Comparison of ENCODE assay signal across 9 cellular contexts in genomic region chr4:123478859-123479345, GRCh38.
A peak's percentile ranks its signal among the peaks of the same experiment; 100 is the strongest.
DNase-seq lines count a peak whose midpoint lies in the region; ATAC-seq and TF ChIP-seq lines count a peak whose summit lies in the region.
"Had no signal": no experiment of that assay in that cellular context is flagged by ENCODE, and none has a peak within 500 bp of the region (broad histone marks: within the 10 kb centered on the region; RNA-seq: fewer than 3 reads in every experiment).

No MANE protein-coding gene starts in this region.

- intact Hi-C loops in Caco-2 (cut with micrococcal nuclease; ENCODE audit: unreplicated experiment) = loop anchor here (1.0 to 2.0 kb wide), 12 partner anchors 26 to 540 kb away; no protein-coding TSS in a partner anchor

- DNase-seq in Caco-2 (peak; percentile 95 to 98), NB4 (ENCODE audit: low read depth) (peak; percentile 49), ecto neural progenitor cell (ENCODE audit: low spot score) (peak; percentile 51), nephron progenitor cell (peak; percentile 57), germinal center (ENCODE audit: low spot score) (no peak), substantia nigra (lab: John Stamatoyannopoulos, UW) (no peak), HUDEP-2 (lab: John Stamatoyannopoulos, UW; ENCODE audit: unreplicated experiment in 76 of 76) (no peak)
- DNase-seq: activated gamma-delta T cell had no signal

- H3K4me3 ChIP-seq in Caco-2 (ENCODE audit: low read depth, low read length) (no peak overlapping the region), NB4 (ENCODE audit: low read depth, low read length) (no peak overlapping the region)

- H3K4me1 ChIP-seq in Caco-2 = peaks cover 48% of the 10 kb centered on the region

- no peaks in the 10 kb centered on the region for H3K27me3 Mint-ChIP-seq in Caco-2 (ENCODE audit: insufficient read depth, unreplicated experiment)
- no peaks in the 10 kb centered on the region for H3K27me3 Mint-ChIP-seq in nephron progenitor cell (ENCODE audit: low read depth, poor library complexity)

- TF ChIP-seq POLR2A in NB4 (IDR thresholded peaks at IDR 0.05; ENCODE audit: extremely low read depth, insufficient read length) = no peak

- ATAC-seq in GM21390 (IDR thresholded peaks at IDR 0.05; ENCODE audit: unreplicated experiment) = no peak

- CTCF ChIA-PET in Caco-2 (lab: Charles Lee) = interaction anchor here (1.4 kb wide), 1 partner anchor 67 kb away, joined by 3 read pairs; no protein-coding TSS in a partner anchor

- H3K27ac Mint-ChIP-seq in Caco-2 (ENCODE audit: unreplicated experiment) (peak overlapping the region; percentile 97), nephron progenitor cell (peak overlapping the region; percentile 94)

- POLR2A ChIA-PET in Caco-2 (lab: Charles Lee) = interaction anchor here (0.6 to 2.2 kb wide), 8 partner anchors 16 to 556 kb away, joined by 3 to 8 read pairs (median 4); a partner anchor contains a TSS

- H3K9me3 Mint-ChIP-seq in Caco-2 (ENCODE audit: unreplicated experiment) (no peaks in the 10 kb centered on the region), nephron progenitor cell (no peaks in the 10 kb centered on the region)

- no peaks in the 10 kb centered on the region for H3K36me3 ChIP-seq in Caco-2 (ENCODE audit: control insufficient read depth, insufficient read depth, low read length)

- H3K9me3 ChIP-seq in Caco-2 = no peaks in the 10 kb centered on the region

- TF ChIP-seq CTCF in Caco-2 (IDR thresholded peaks at IDR 0.05; ENCODE audit: insufficient read depth in 1 of 2, low read depth in 1 of 2, low read length in 1 of 2, severe bottlenecking in 1 of 2, unreplicated experiment in 1 of 2) = no peak
- no peak for TF ChIP-seq CTCF in NB4 (IDR thresholded peaks at IDR 0.05; ENCODE audit: low read depth, low read length)
- no peak for TF ChIP-seq CTCF in nephron progenitor cell (IDR thresholded peaks at IDR 0.05)

- H3K4me1 Mint-ChIP-seq in Caco-2 (ENCODE audit: low read depth, unreplicated experiment) (peaks cover 50% of the 10 kb centered on the region), nephron progenitor cell (peaks cover 44% of the 10 kb centered on the region)

- no TSS peak for BruUV-seq in Caco-2 (replicated peaks; lab: Mats Ljungman, UMichigan)

- no peaks in the 10 kb centered on the region for H3K27me3 ChIP-seq in Caco-2 (replicated peaks; ENCODE audit: control insufficient read depth, insufficient read depth, low read length)

- no peak overlapping the region for H3K27ac ChIP-seq in substantia nigra (ENCODE audit: low read depth, low read length, poor library complexity, severe bottlenecking)

- H3K36me3 Mint-ChIP-seq in Caco-2 (ENCODE audit: insufficient read depth, unreplicated experiment) (peaks cover 7% of the 10 kb centered on the region), nephron progenitor cell (ENCODE audit: low read depth) (no peaks in the 10 kb centered on the region)

- H3K4me3 Mint-ChIP-seq in Caco-2 (ENCODE audit: unreplicated experiment) (peak overlapping the region; percentile 70), nephron progenitor cell (peak overlapping the region; percentile 37)

Comparison
In these comparisons a context has a peak if more than half of its experiments do, and no peak if none do; other contexts are left out.
1. DNase-seq: peak in Caco-2 (2 of 2), NB4 (single experiment), ecto neural progenitor cell (single experiment) and nephron progenitor cell (single experiment); none in germinal center (single experiment), substantia nigra (0 of 49) and HUDEP-2 (0 of 76).